ENCODE assay signal across 18 cellular contexts in genomic region chr11:17572791-17573460, GRCh38. TPM values are rescaled to one million over a fixed set of nuclear protein-coding genes. Genes with fewer than 3 reads are reported as not detected.
DNase-seq lines count a peak whose midpoint lies in the region; ATAC-seq, FAIRE-seq and TF ChIP-seq lines count a peak whose summit lies in the region.
"Had no signal": no experiment of that assay in that cellular context is flagged by ENCODE, and none has a peak within 500 bp of the region (broad histone marks: within the 10 kb centered on the region; RNA-seq: fewer than 3 reads in every experiment).

No MANE protein-coding gene starts in this region.

- no peak overlapping the region for H2BK5ac ChIP-seq in H1 (ENCODE audit: low read depth, low read length)
- H2BK5ac ChIP-seq in neuronal stem cell (ENCODE audit: low read length), result no peak overlapping the region

- H4K8ac ChIP-seq in H1 (ENCODE audit: extremely low read depth, insufficient read depth, low read length) (no peak overlapping the region), neuronal stem cell (ENCODE audit: low read depth, low read length) (peak overlapping the region; percentile 7)

- H4K91ac ChIP-seq in H1 (replicated peaks; ENCODE audit: insufficient read length, low read length) (no peak overlapping the region), neuronal stem cell (ENCODE audit: low read depth, low read length, poor library complexity) (no peak overlapping the region)

- ATAC-seq in stimulated activated naive CD8-positive, alpha-beta T cell treated with anti-CD3 and anti-CD28 coated beads, Interleukin-15, amount 100 ng/mL, for 72 hours, result peak; percentile 3
- no peak for ATAC-seq in stimulated activated naive CD8-positive, alpha-beta T cell treated with anti-CD3 and anti-CD28 coated beads, Interleukin-15, Interleukin-2, amounts not matched to agents 100 U/mL and 50 U/mL, for 24 hours
- ATAC-seq: HCT116 had no signal

- H3K4me2 ChIP-seq in H1 (ENCODE audit: insufficient read depth in 1 of 2, low read depth in 2 of 2, low read length in 2 of 2) (no peak overlapping the region), neuronal stem cell (ENCODE audit: insufficient read depth, low read length, poor library complexity, severe bottlenecking) (no peak overlapping the region)
- H3K4me2 ChIP-seq: PC-9 had no signal

- TF ChIP-seq CTCF in H1 (IDR thresholded peaks at IDR 0.05; ENCODE audit: control extremely low read depth in 1 of 3, insufficient read depth in 1 of 3, low read depth in 1 of 3, low read length in 3 of 3), result no peak
- no peak for TF ChIP-seq CTCF in suprapubic skin (IDR thresholded peaks at IDR 0.05)

- no peaks in the 10 kb centered on the region for H3K27me3 Mint-ChIP-seq in stimulated activated naive CD8-positive, alpha-beta T cell treated with anti-CD3 and anti-CD28 coated beads, Interleukin-15, amount 100 ng/mL, for 72 hours

- no peak for TF ChIP-seq EP300 in H1 (IDR thresholded peaks at IDR 0.05; ENCODE audit: borderline replicate concordance in 1 of 2, low read depth in 2 of 2, low read length in 2 of 2)
- no peak for TF ChIP-seq EP300 in suprapubic skin (IDR thresholded peaks at IDR 0.05)

- peaks cover 0 to 10% of the 10 kb centered on the region in 2 experiments for H4K20me1 ChIP-seq in H1 (replicated peaks in 1 of 2; ENCODE audit: control insufficient read depth in 1 of 2, insufficient read depth in 2 of 2, low read length in 2 of 2)

- H3K9ac ChIP-seq in H1 (replicated peaks in 1 of 4; ENCODE audit: extremely low read depth in 1 of 4, low read depth in 3 of 4, low read length in 3 of 4), result no peak overlapping the region
- no peak overlapping the region for H3K9ac ChIP-seq in neuronal stem cell (ENCODE audit: low read depth, low read length, poor library complexity)

- no peak overlapping the region for H3K14ac ChIP-seq in H1 (ENCODE audit: insufficient read length)
- no peak overlapping the region for H3K14ac ChIP-seq in neuronal stem cell (ENCODE audit: low read length)

- H2BK12ac ChIP-seq in H1 (ENCODE audit: low read depth, low read length), result peak overlapping the region; percentile 33; the same call in 1 of the 2 replicates
- no peak overlapping the region for H2BK12ac ChIP-seq in neuronal stem cell (ENCODE audit: low read length)

- no peak overlapping the region for H4K5ac ChIP-seq in H1 (ENCODE audit: insufficient read length, low read depth, low read length)

- H3K36me3 ChIP-seq in H1 (ENCODE audit: control insufficient read depth in 2 of 4, insufficient read depth in 4 of 4, low read length in 3 of 4) (no peaks in the 10 kb centered on the region), neuronal stem cell (replicated peaks in 1 of 2; ENCODE audit: control insufficient read depth in 2 of 2, insufficient read depth in 2 of 2, low read length in 2 of 2) (no peaks in the 10 kb centered on the region), suprapubic skin (no peaks in the 10 kb centered on the region)

- H2BK120ac ChIP-seq in H1 (replicated peaks; ENCODE audit: low read depth, low read length), result no peak overlapping the region
- no peak overlapping the region for H2BK120ac ChIP-seq in neuronal stem cell (ENCODE audit: low read depth, low read length)

- H2BK15ac ChIP-seq in H1 (ENCODE audit: low read length), result no peak overlapping the region
- no peak overlapping the region for H2BK15ac ChIP-seq in neuronal stem cell (ENCODE audit: low read length)

- H2AK5ac ChIP-seq in H1 (ENCODE audit: low read depth, low read length), result no peak overlapping the region
- H2AK5ac ChIP-seq in neuronal stem cell (ENCODE audit: low read depth, low read length), result no peak overlapping the region

- H2BK20ac ChIP-seq in H1 (ENCODE audit: low read length), result no peak overlapping the region

- TF ChIP-seq POLR2A in H1 (IDR thresholded peaks at IDR 0.05; ENCODE audit: control extremely low read depth in 1 of 2, low read depth in 2 of 2, low read length in 2 of 2), result no peak
- no peak for TF ChIP-seq POLR2A in suprapubic skin (IDR thresholded peaks at IDR 0.05)

- no peak for TF ChIP-seq RAD21 in H1 (IDR thresholded peaks at IDR 0.05 in 1 of 2, conservative IDR thresholded peaks at IDR 0.05 in 1 of 2; ENCODE audit: low read depth in 2 of 2, low read length in 2 of 2)

- H3K27ac Mint-ChIP-seq in stimulated activated naive CD8-positive, alpha-beta T cell treated with anti-CD3 and anti-CD28 coated beads, Interleukin-15, amount 100 ng/mL, for 72 hours, result no peak overlapping the region

- H3K79me1 ChIP-seq in H1 (ENCODE audit: low read depth, low read length), result no peaks in the 10 kb centered on the region
- H3K79me1 ChIP-seq in neuronal stem cell (ENCODE audit: low read depth, low read length), result no peaks in the 10 kb centered on the region

- H3K4ac ChIP-seq in H1 (replicated peaks; ENCODE audit: insufficient read length, low read depth, low read length) (no peak overlapping the region), neuronal stem cell (ENCODE audit: low read length) (no peak overlapping the region)

- H3K9me3 Mint-ChIP-seq in stimulated activated naive CD8-positive, alpha-beta T cell treated with anti-CD3 and anti-CD28 coated beads, Interleukin-15, amount 100 ng/mL, for 72 hours, result no peaks in the 10 kb centered on the region

- whole genome bisulfite sequencing in H1 (ENCODE audit: extremely low coverage in 1 of 2, insufficient coverage in 1 of 2, insufficient read length in 1 of 2, insufficient replicate concordance in 2 of 2, low coverage in 1 of 2, low lambda C conversion rate in 2 of 2, missing lambda C conversion rate in 1 of 2), 2 experiments, result 94% methylated on average over 20 of the region's 20 CpGs; no CpG with 5 or more reads in 1 of the 2 experiments
- WGBS in neuronal stem cell (ENCODE audit: extremely low coverage in 2 of 2, insufficient read length in 2 of 2, insufficient replicate concordance in 1 of 2), 2 donors, result no CpG with 5 or more reads among the region's 20 CpGs
- WGBS in suprapubic skin, result 71% methylated on average over 20 of the region's 20 CpGs

- H3K4me1 Mint-ChIP-seq in stimulated activated naive CD8-positive, alpha-beta T cell treated with anti-CD3 and anti-CD28 coated beads, Interleukin-15, amount 100 ng/mL, for 72 hours, result peaks cover 10% of the 10 kb centered on the region

- FAIRE-seq in H1 (lab: Jason Lieb, UNC), result no peak
- FAIRE-seq: A204.1 had no signal

- H3K27me3 ChIP-seq in H1 (replicated peaks in 1 of 4; ENCODE audit: control insufficient read depth in 3 of 4, extremely low read depth in 1 of 4, insufficient read depth in 3 of 4, low read length in 3 of 4) (no peaks in the 10 kb centered on the region), neuronal stem cell (ENCODE audit: control insufficient read depth in 3 of 3, insufficient read depth in 3 of 3, low read depth in 1 of 3, low read length in 3 of 3) (peaks cover 0 to 25% (median 0%) of the 10 kb centered on the region in 3 experiments), suprapubic skin (peaks cover 5% of the 10 kb centered on the region)

- no peak overlapping the region for H3K56ac ChIP-seq in H1 (replicated peaks; ENCODE audit: insufficient read length, low read depth, low read length)

- POLR2A ChIA-PET in H1 (lab: Charles Lee; ENCODE audit: partially characterized antibody), result no interaction called here

- no peak overlapping the region for H3K4me3 ChIP-seq in H1 (ENCODE audit: extremely low read depth in 1 of 4, insufficient read depth in 2 of 4, low read depth in 3 of 4, low read length in 4 of 4)
- H3K4me3 ChIP-seq in neuronal stem cell (ENCODE audit: low read length in 2 of 2), result peak overlapping the region in 1 of 2 donors; percentile 56
- H3K4me3 ChIP-seq in suprapubic skin, result no peak overlapping the region
- H3K4me3 ChIP-seq: PC-9 had no signal

- H3K23ac ChIP-seq in H1 (ENCODE audit: insufficient read length) (no peak overlapping the region), neuronal stem cell (ENCODE audit: low read depth, low read length, poor library complexity) (peak overlapping the region; percentile 49)

- peaks cover 0 to 6% (median 2%) of the 10 kb centered on the region in 4 experiments; a peak in 5 of 7 replicates for H3K4me1 ChIP-seq in H1 (replicated peaks in 1 of 4; ENCODE audit: control insufficient read depth in 3 of 4, insufficient read depth in 4 of 4, low read length in 3 of 4)
- peaks cover 0 to 2% of the 10 kb centered on the region in 2 donors for H3K4me1 ChIP-seq in neuronal stem cell (ENCODE audit: control insufficient read depth in 2 of 2, insufficient read depth in 1 of 2, low read depth in 1 of 2, low read length in 2 of 2)
- H3K4me1 ChIP-seq in suprapubic skin, result no peaks in the 10 kb centered on the region

- no peak overlapping the region for H3K4me3 Mint-ChIP-seq in stimulated activated naive CD8-positive, alpha-beta T cell treated with anti-CD3 and anti-CD28 coated beads, Interleukin-15, amount 100 ng/mL, for 72 hours

- CTCF ChIA-PET in H1 (lab: Charles Lee; ENCODE audit: partially characterized antibody), result interaction anchor here (0.9 to 2.2 kb wide), 3 partner anchors 9 to 158 kb away, joined by 3 to 18 read pairs (median 4); no protein-coding TSS in a partner anchor

- H3K27ac ChIP-seq in H1 (ENCODE audit: low read depth, low read length), result no peak overlapping the region
- H3K27ac ChIP-seq in neuronal stem cell (replicated peaks; ENCODE audit: low read length), result no peak overlapping the region
- no peak overlapping the region for H3K27ac ChIP-seq in suprapubic skin
- H3K27ac ChIP-seq: HL-60, PC-9 had no signal

- no peaks in the 10 kb centered on the region for H3K23me2 ChIP-seq in H1 (ENCODE audit: low read depth, low read length)

- H2AFZ ChIP-seq in H1 (ENCODE audit: low read length) (no peak overlapping the region), neuronal stem cell (ENCODE audit: low read length) (no peak overlapping the region)
- H2AFZ ChIP-seq: PC-9 had no signal

- H3K9me3 ChIP-seq in H1 (ENCODE audit: insufficient read depth in 2 of 2, low read depth in 1 of 2, low read length in 1 of 2) (no peaks in the 10 kb centered on the region), neuronal stem cell (replicated peaks in 1 of 2; ENCODE audit: control insufficient read depth in 2 of 2, insufficient read depth in 1 of 2, low read depth in 1 of 2, low read length in 2 of 2) (no peaks in the 10 kb centered on the region), suprapubic skin (no peaks in the 10 kb centered on the region)
- H3K9me3 ChIP-seq: Caco-2 had no signal

- no peaks in the 10 kb centered on the region for H3K79me2 ChIP-seq in H1 (ENCODE audit: control insufficient read depth in 1 of 2, insufficient read depth in 2 of 2, low read length in 2 of 2)

- H3K18ac ChIP-seq in H1 (ENCODE audit: extremely low read depth, low read length) (no peak overlapping the region), neuronal stem cell (ENCODE audit: low read length) (no peak overlapping the region)

- DNase-seq in stimulated activated naive CD8-positive, alpha-beta T cell treated with anti-CD3 and anti-CD28 coated beads, Interleukin-15, amount 100 ng/mL, for 72 hours, result no peak
- no peak for DNase-seq in stimulated activated naive CD8-positive, alpha-beta T cell treated with anti-CD3 and anti-CD28 coated beads, Interleukin-15, Interleukin-2, amounts not matched to agents 100 U/mL and 50 U/mL, for 24 hours
- no peak for DNase-seq in H1 (ENCODE audit: low read depth in 1 of 2, low spot score in 2 of 2)
- no peak for DNase-seq in neuronal stem cell (ENCODE audit: low spot score)
- DNase-seq in suprapubic skin (ENCODE audit: low spot score in 2 of 2), result no peak
- no peak for DNase-seq in germinal center (ENCODE audit: low spot score)
- no peak for DNase-seq in SIG-M5 (lab: John Stamatoyannopoulos, UW)
- no peak for DNase-seq in NCI-H128 (lab: John Stamatoyannopoulos, UW; ENCODE audit: unreplicated experiment)
- DNase-seq: Caco-2, NCI-H1048, NCI-H1694, NCI-H446, NCI-H774, PC-9 had no signal

RNA-seq across cellular contexts. Expression of gene OTOG, which starts 25.9 kb away (rescaled TPM):
- total RNA-seq in H1 (2021; fragmentation: NEBNext Ultra II Directional; extraction: Animal tissue kit (Norgen Biotek cat#: 25700)), result 1.5 and 2.4 TPM in 2 replicates
- polyA plus RNA-seq in H1 (2011; rRNA removed), result 0.41 and 0.88 TPM in 2 replicates
- polyA plus RNA-seq in H1 (2011; cell fraction: cytosol; rRNA removed), result 0.49 TPM
- 5.5 TPM for polyA plus RNA-seq in H1 (2011; cell fraction: nucleus; rRNA removed)
- polyA plus RNA-seq in H1 (2012, experiment 1 of 2), result 0.26 to 1.3 TPM (median 0.73 TPM) in 4 replicates
- 0.08 TPM for polyA plus RNA-seq in H1 (2012, experiment 2 of 2)
- polyA plus RNA-seq in H1 (2013, experiment 1 of 2), result 0.83 TPM
- polyA plus RNA-seq in H1 (2013, experiment 2 of 2), result 1.4 TPM
- polyA minus RNA-seq in H1 (2011; rRNA and poly(A)+ RNA removed), result 4.6 and 4.9 TPM in 2 replicates
- 1.3 TPM for polyA minus RNA-seq in H1 (2011; cell fraction: cytosol; rRNA and poly(A)+ RNA removed)
- polyA minus RNA-seq in H1 (2011; cell fraction: nucleus; rRNA and poly(A)+ RNA removed), result 11.7 TPM
- 0.35 TPM for polyA plus RNA-seq in neuronal stem cell (2013, experiment 1 of 2)
- polyA plus RNA-seq in neuronal stem cell (2013, experiment 2 of 2), result 0.37 TPM
- total RNA-seq in suprapubic skin, result not detected
- total RNA-seq: M059J, PC-9 had no signal

RNA-seq across cellular contexts. Expression of gene USH1C, which starts 28.7 kb away (rescaled TPM):
- total RNA-seq in H1 (2021; fragmentation: NEBNext Ultra II Directional; extraction: Animal tissue kit (Norgen Biotek cat#: 25700)), result 1.3 and 2.4 TPM in 2 replicates
- polyA plus RNA-seq in H1 (2011; rRNA removed), result 1.6 and 2.3 TPM in 2 replicates
- 2.9 TPM for polyA plus RNA-seq in H1 (2011; cell fraction: cytosol; rRNA removed)
- polyA plus RNA-seq in H1 (2011; cell fraction: nucleus; rRNA removed), result 15.5 TPM
- polyA plus RNA-seq in H1 (2012, experiment 1 of 2), result 1.5 to 2.9 TPM (median 1.9 TPM) in 4 replicates
- 0.94 TPM for polyA plus RNA-seq in H1 (2012, experiment 2 of 2)
- polyA plus RNA-seq in H1 (2013, experiment 1 of 2), result 1.5 TPM
- polyA plus RNA-seq in H1 (2013, experiment 2 of 2), result 1.7 TPM
- 1.3 and 2.8 TPM in 2 replicates for polyA minus RNA-seq in H1 (2011; rRNA and poly(A)+ RNA removed)
- 1.3 TPM for polyA minus RNA-seq in H1 (2011; cell fraction: cytosol; rRNA and poly(A)+ RNA removed)
- 3.7 TPM for polyA minus RNA-seq in H1 (2011; cell fraction: nucleus; rRNA and poly(A)+ RNA removed)
- 0.57 TPM for polyA plus RNA-seq in neuronal stem cell (2013, experiment 1 of 2)
- polyA plus RNA-seq in neuronal stem cell (2013, experiment 2 of 2), result 0.66 TPM
- not detected for total RNA-seq in suprapubic skin
- total RNA-seq: M059J, PC-9 had no signal
